Comparison of ENCODE assay signal across 2 cellular contexts in the genomic region with DNA sequence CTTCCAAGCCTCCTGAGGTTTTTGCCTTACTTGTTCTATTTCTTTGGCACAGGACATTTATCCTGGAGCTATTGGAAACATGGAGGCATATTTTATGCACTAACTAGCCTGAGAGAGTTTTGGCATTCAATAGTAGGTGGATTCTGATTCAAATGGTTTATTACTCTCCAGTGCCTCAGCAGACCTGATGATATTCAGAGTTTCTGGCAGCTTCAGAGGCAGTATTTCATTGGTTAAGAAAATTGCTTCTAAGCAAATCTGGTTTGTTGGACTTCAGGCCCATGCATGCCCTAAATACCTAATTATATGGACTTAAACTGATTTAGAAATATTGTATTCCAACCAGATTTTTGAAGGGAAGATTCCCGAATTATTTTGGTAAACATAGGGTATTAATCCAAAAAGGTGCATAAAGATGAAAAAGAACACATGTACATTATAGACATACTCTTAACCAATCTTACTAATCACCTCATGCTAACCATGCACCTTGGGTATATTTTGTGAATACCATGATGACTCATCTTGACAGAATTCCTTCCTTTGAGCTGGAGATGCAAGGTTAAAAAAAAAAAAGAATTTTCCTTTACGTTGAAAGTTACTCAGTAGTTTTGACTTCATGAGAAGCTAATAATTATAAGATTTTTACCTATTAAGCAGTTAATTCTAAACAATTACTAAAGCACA.
TF ChIP-seq lines count a peak whose summit lies in the region.

No MANE protein-coding gene starts in this region.

TF ChIP-seq in A549, 52 proteins besides CTCF, POLR2A, EP300 and RAD21:
- TF ChIP-seq CHD2 (IDR thresholded peaks at IDR 0.05; ENCODE audit: low read length, partially characterized antibody) (no peak), HOXA7 (CRISPR knock-in tag; IDR thresholded peaks at IDR 0.05) (no peak), FOSL2 (IDR thresholded peaks at IDR 0.05) (no peak), FOSL2 (CRISPR knock-in tag; IDR thresholded peaks at IDR 0.05) (peak; percentile 71), NR3C1 (IDR thresholded peaks at IDR 0.05) (no peak), MAZ (IDR thresholded peaks at IDR 0.05; ENCODE audit: borderline replicate concordance, low read depth, low read length) (no peak), NFE2L2 (conservative IDR thresholded peaks at IDR 0.05; ENCODE audit: low read length) (no peak), HOXB13 (CRISPR knock-in tag; IDR thresholded peaks at IDR 0.05; ENCODE audit: low read depth) (no peak)
- TF ChIP-seq, protein P1, sequence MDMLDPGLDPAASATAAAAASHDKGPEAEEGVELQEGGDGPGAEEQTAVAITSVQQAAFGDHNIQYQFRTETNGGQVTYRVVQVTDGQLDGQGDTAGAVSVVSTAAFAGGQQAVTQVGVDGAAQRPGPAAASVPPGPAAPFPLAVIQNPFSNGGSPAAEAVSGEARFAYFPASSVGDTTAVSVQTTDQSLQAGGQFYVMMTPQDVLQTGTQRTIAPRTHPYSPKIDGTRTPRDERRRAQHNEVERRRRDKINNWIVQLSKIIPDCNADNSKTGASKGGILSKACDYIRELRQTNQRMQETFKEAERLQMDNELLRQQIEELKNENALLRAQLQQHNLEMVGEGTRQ (IDR thresholded peaks at IDR 0.05), result no peak

TF ChIP-seq in IMR-90, 13 proteins besides CTCF, POLR2A, EP300 and RAD21:
- no peak for TF ChIP-seq CHD1 (IDR thresholded peaks at IDR 0.05; ENCODE audit: low read depth, low read length)
- TF ChIP-seq FOS (IDR thresholded peaks at IDR 0.05; ENCODE audit: low read depth, low read length), result 0 out of 2 replicates have a peak, but pooled peaks have one; percentile 40
